ENCODE assay signal across 27 cellular contexts in genomic region chr10:12251581-12251980, GRCh38.
"Had no signal": no experiment of that assay in that cellular context is flagged by ENCODE, and none has a peak within 500 bp of the region (broad histone marks: within the 10 kb centered on the region; RNA-seq: fewer than 3 reads in every experiment).

No MANE protein-coding gene starts in this region.

- FAIRE-seq: bronchial epithelial cell, TTC549 had no signal

- DNase-seq: activated B cell treated with CpG ODN at 0.5 μM for 24 hours; activated CD4-positive, alpha-beta memory T cell treated with anti-CD3 and anti-CD28 coated beads for 36 hours; activated CD4-positive, alpha-beta T cell treated with anti-CD3 and anti-CD28 coated beads for 4 hours; activated CD4-positive, alpha-beta T cell treated with anti-CD3 and anti-CD28 coated beads, Interleukin-2, amount 10 ng/mL, durations not matched to agents 24 days and 14 days; activated CD4-positive, alpha-beta T cell treated with anti-CD3 and anti-CD28 coated beads, Interleukin-2, amount 50 U/mL, for 1 hour; activated CD4-positive, alpha-beta T cell treated with anti-CD3 and anti-CD28 coated beads, Interleukin-2, amount 50 U/mL, for 4 hours; activated CD4-positive, CD25-positive, alpha-beta regulatory T cell treated with anti-CD3 and anti-CD28 coated beads, Interleukin-2, amount 50 U/mL, for 72 hours; activated CD8-positive, alpha-beta memory T cell treated with anti-CD3 and anti-CD28 coated beads, Interleukin-2, amount 50 U/mL, for 4 hours; activated CD8-positive, alpha-beta T cell treated with anti-CD3 and anti-CD28 coated beads for 36 hours; activated gamma-delta T cell; activated naive CD4-positive, alpha-beta T cell treated with anti-CD3 and anti-CD28 coated beads, Interleukin-2, amount 10 ng/mL, durations not matched to agents 7 days and 5 days; activated naive CD4-positive, alpha-beta T cell treated with Interleukin-2 at 50 U/mL for 16 hours; activated naive CD8-positive, alpha-beta T cell treated with anti-CD3 and anti-CD28 coated beads, Interleukin-2, amount 10 ng/mL, durations not matched to agents 7 days and 5 days; activated naive CD8-positive, alpha-beta T cell treated with anti-CD3 and anti-CD28 coated beads, Interleukin-2, amount 50 U/mL, for 24 hours; activated T-cell treated with anti-CD3 and anti-CD28 coated beads for 4 hours; activated T-cell treated with anti-CD3 and anti-CD28 coated beads, Interleukin-2, amount 50 U/mL, for 1 hour; activated T-cell treated with anti-CD3 and anti-CD28 coated beads, Interleukin-2, amount 50 U/mL, for 4 hours; activated T-cell treated with anti-CD3 and anti-CD28 coated beads, Interleukin-2, amount 50 U/mL, for 72 hours; amygdala; anterior cingulate cortex; central memory CD4-positive, alpha-beta T cell; T-cell; T-helper 2 cell; T-helper 9 cell had no signal

- ATAC-seq: activated CD8-positive, alpha-beta T cell treated with anti-CD3 and anti-CD28 coated beads for 36 hours; activated naive CD8-positive, alpha-beta T cell treated with anti-CD3 and anti-CD28 coated beads, Interleukin-2, amount 50 U/mL, for 24 hours; activated T-cell treated with anti-CD3 and anti-CD28 coated beads, Interleukin-2, amount 50 U/mL, for 4 hours; activated T-cell treated with anti-CD3 and anti-CD28 coated beads, Interleukin-2, amount 50 U/mL, for 72 hours; activated T-helper 17 cell treated with anti-CD3 and anti-CD28 coated beads, Interleukin-2, amount 50 U/mL, for 72 hours; T-cell had no signal
